Comparison of ENCODE assay signal across 23 cellular contexts in genomic region chr5:20248102-20248501, GRCh38.
"Had no signal": no experiment of that assay in that cellular context is flagged by ENCODE, and none has a peak within 500 bp of the region (broad histone marks: within the 10 kb centered on the region; RNA-seq: fewer than 3 reads in every experiment).

No MANE protein-coding gene starts in this region.

- H3K36me3 Mint-ChIP-seq: activated CD4-positive, alpha-beta memory T cell treated with anti-CD3 and anti-CD28 coated beads for 36 hours; activated naive CD4-positive, alpha-beta T cell treated with anti-CD3 and anti-CD28 coated beads, Interleukin-2, amount 50 U/mL, for 24 hours; naive thymus-derived CD8-positive, alpha-beta T cell; stimulated activated memory B cell treated with anti-CD40 and anti-IgM and Interleukin-4, amounts not matched to agents 10 μg/mL and 1 μg/mL and 100 μg/mL, for 72 hours had no signal

- ATAC-seq: activated T-cell treated with anti-CD3 and anti-CD28 coated beads, Interleukin-2, amount 50 U/mL, for 72 hours; gastroesophageal sphincter; heart left ventricle; left colon; naive thymus-derived CD8-positive, alpha-beta T cell; stimulated activated memory B cell treated with anti-CD40 and anti-IgM and Interleukin-4, amounts not matched to agents 10 μg/mL and 1 μg/mL and 100 μg/mL, for 72 hours had no signal

- H3K4me1 Mint-ChIP-seq: activated naive CD4-positive, alpha-beta T cell treated with anti-CD3 and anti-CD28 coated beads, Interleukin-2, amount 50 U/mL, for 24 hours; naive thymus-derived CD8-positive, alpha-beta T cell; stimulated activated memory B cell treated with anti-CD40 and anti-IgM and Interleukin-4, amounts not matched to agents 10 μg/mL and 1 μg/mL and 100 μg/mL, for 72 hours had no signal

- H3K27ac Mint-ChIP-seq: activated CD4-positive, alpha-beta memory T cell treated with anti-CD3 and anti-CD28 coated beads for 36 hours; activated naive CD4-positive, alpha-beta T cell treated with anti-CD3 and anti-CD28 coated beads, Interleukin-2, amount 50 U/mL, for 24 hours; activated T-cell treated with anti-CD3 and anti-CD28 coated beads, Interleukin-2, amount 50 U/mL, for 72 hours; naive thymus-derived CD8-positive, alpha-beta T cell; progenitor cell of endocrine pancreas; stimulated activated memory B cell treated with anti-CD40 and anti-IgM and Interleukin-4, amounts not matched to agents 10 μg/mL and 1 μg/mL and 100 μg/mL, for 72 hours had no signal

- DNase-seq: activated CD4-positive, alpha-beta memory T cell treated with anti-CD3 and anti-CD28 coated beads for 36 hours; activated CD4-positive, alpha-beta T cell treated with anti-CD3 and anti-CD28 coated beads for 48 hours; activated gamma-delta T cell; activated T-cell treated with anti-CD3 and anti-CD28 coated beads, Interleukin-2, amount 50 U/mL, for 72 hours; brain microvascular endothelial cell; central memory CD4-positive, alpha-beta T cell; colonic mucosa; heart left ventricle; islet precursor cell; left colon; mesendoderm; naive thymus-derived CD8-positive, alpha-beta T cell; stimulated activated CD4-positive, alpha-beta T cell treated with anti-CD3 and anti-CD28 coated beads, Interleukin-2, amount 100 ng/mL, for 24 hours; stomach; T-helper 2 cell; transverse colon had no signal

- H3K27ac ChIP-seq: ascending aorta, brain microvascular endothelial cell, colonic mucosa, gastroesophageal sphincter, heart left ventricle, right atrium auricular region, skin epidermis, stomach, transverse colon had no signal

- H3K4me1 ChIP-seq: ascending aorta, colonic mucosa, gastroesophageal sphincter, heart left ventricle, right atrium auricular region, stomach, transverse colon had no signal

- H3K9me3 Mint-ChIP-seq: activated naive CD4-positive, alpha-beta T cell treated with anti-CD3 and anti-CD28 coated beads, Interleukin-2, amount 50 U/mL, for 24 hours; stimulated activated memory B cell treated with anti-CD40 and anti-IgM and Interleukin-4, amounts not matched to agents 10 μg/mL and 1 μg/mL and 100 μg/mL, for 72 hours had no signal

- H3K4me3 ChIP-seq: ascending aorta, colonic mucosa, gastroesophageal sphincter, heart left ventricle, right atrium auricular region, skin epidermis, stomach, transverse colon had no signal

- H3K9me3 ChIP-seq: ascending aorta, gastroesophageal sphincter, right atrium auricular region, stomach had no signal

- H3K4me3 Mint-ChIP-seq: activated CD4-positive, alpha-beta memory T cell treated with anti-CD3 and anti-CD28 coated beads for 36 hours; activated naive CD4-positive, alpha-beta T cell treated with anti-CD3 and anti-CD28 coated beads, Interleukin-2, amount 50 U/mL, for 24 hours; activated T-cell treated with anti-CD3 and anti-CD28 coated beads, Interleukin-2, amount 50 U/mL, for 72 hours; naive thymus-derived CD8-positive, alpha-beta T cell; stimulated activated memory B cell treated with anti-CD40 and anti-IgM and Interleukin-4, amounts not matched to agents 10 μg/mL and 1 μg/mL and 100 μg/mL, for 72 hours had no signal

- H3K36me3 ChIP-seq: ascending aorta, brain microvascular endothelial cell, colonic mucosa, gastroesophageal sphincter, heart left ventricle, right atrium auricular region, stomach, transverse colon had no signal

- H3K27me3 ChIP-seq: ascending aorta, brain microvascular endothelial cell, colonic mucosa, gastroesophageal sphincter, heart left ventricle, right atrium auricular region, stomach, transverse colon had no signal
